Comparison of ENCODE assay signal across 23 cellular contexts in genomic region chr14:99581960-99582359, GRCh38. TPM values are rescaled to one million over a fixed set of nuclear protein-coding genes. Genes with fewer than 3 reads are reported as not detected.
DNase-seq lines count a peak whose midpoint lies in the region; ATAC-seq, FAIRE-seq and TF ChIP-seq lines count a peak whose summit lies in the region.
"Had no signal": no experiment of that assay in that cellular context is flagged by ENCODE, and none has a peak within 500 bp of the region (broad histone marks: within the 10 kb centered on the region; RNA-seq: fewer than 3 reads in every experiment).

No MANE protein-coding gene starts in this region.

- no CpG with 5 or more reads among the region's 11 CpGs for WGBS in neuronal stem cell (ENCODE audit: extremely low coverage in 2 of 2, insufficient read length in 2 of 2, insufficient replicate concordance in 1 of 2), 2 donors

- H2BK12ac ChIP-seq in neuronal stem cell (ENCODE audit: low read length): peak overlapping the region; percentile 47

- H3K4me1 ChIP-seq in breast epithelium (peaks cover under 1 to 4% of the 10 kb centered on the region in 2 donors), neuronal stem cell (ENCODE audit: control insufficient read depth in 2 of 2, insufficient read depth in 1 of 2, low read depth in 1 of 2, low read length in 2 of 2) (peaks cover 26 to 29% of the 10 kb centered on the region in 2 donors)

- no peak overlapping the region for H3K23ac ChIP-seq in neuronal stem cell (ENCODE audit: low read depth, low read length, poor library complexity)

- ATAC-seq in activated naive CD8-positive, alpha-beta T cell treated with anti-CD3 and anti-CD28 coated beads, Interleukin-2, amount 50 U/mL, for 24 hours: no peak

- POLR2A ChIA-PET in MCF 10A (lab: Yijun Ruan, JAX): no interaction called here

- BruUV-seq in MCF 10A (replicated peaks; lab: Mats Ljungman, UMichigan): no TSS peak

- TF ChIP-seq POLR2A in breast epithelium (IDR thresholded peaks at IDR 0.05): no peak

- no peaks in the 10 kb centered on the region for H3K27me3 ChIP-seq in breast epithelium
- no peaks in the 10 kb centered on the region for H3K27me3 ChIP-seq in bronchial epithelial cell (ENCODE audit: control insufficient read depth, insufficient read depth, low read length)
- peaks cover 0 to 2% (median 0%) of the 10 kb centered on the region in 3 experiments for H3K27me3 ChIP-seq in neuronal stem cell (ENCODE audit: control insufficient read depth in 3 of 3, insufficient read depth in 3 of 3, low read depth in 1 of 3, low read length in 3 of 3)
- H3K27me3 ChIP-seq: MG63 had no signal

- peak overlapping the region; percentile 4 for H2BK120ac ChIP-seq in neuronal stem cell (ENCODE audit: low read depth, low read length)

- no peak overlapping the region for H3K4me2 ChIP-seq in neuronal stem cell (ENCODE audit: insufficient read depth, low read length, poor library complexity, severe bottlenecking)
- H3K4me2 ChIP-seq: GM23338 had no signal

- no peak overlapping the region for H2AFZ ChIP-seq in neuronal stem cell (ENCODE audit: low read length)
- H2AFZ ChIP-seq: GM23338 had no signal

- H3K27ac ChIP-seq in breast epithelium (peak overlapping the region; percentile 1 to 89), neuronal stem cell (replicated peaks; ENCODE audit: low read length) (no peak overlapping the region)
- H3K27ac ChIP-seq: 22Rv1 had no signal

- peak overlapping the region; percentile 86 for H3K18ac ChIP-seq in neuronal stem cell (ENCODE audit: low read length)

- H3K36me3 Mint-ChIP-seq in MCF 10A (ENCODE audit: insufficient read depth, unreplicated experiment): peaks cover 9% of the 10 kb centered on the region
- H3K36me3 Mint-ChIP-seq in activated naive CD8-positive, alpha-beta T cell treated with anti-CD3 and anti-CD28 coated beads, Interleukin-2, amount 50 U/mL, for 24 hours (ENCODE audit: low read depth): no peaks in the 10 kb centered on the region

- H3K14ac ChIP-seq in neuronal stem cell (ENCODE audit: low read length): no peak overlapping the region

- CTCF ChIA-PET in MCF 10A (lab: Yijun Ruan, JAX): no interaction called here

- H3K36me3 ChIP-seq in breast epithelium: no peaks in the 10 kb centered on the region
- H3K36me3 ChIP-seq in bronchial epithelial cell (ENCODE audit: control insufficient read depth, insufficient read depth, low read length): no peaks in the 10 kb centered on the region
- peaks cover 0 to 3% of the 10 kb centered on the region in 2 donors for H3K36me3 ChIP-seq in neuronal stem cell (replicated peaks in 1 of 2; ENCODE audit: control insufficient read depth in 2 of 2, insufficient read depth in 2 of 2, low read length in 2 of 2)
- H3K36me3 ChIP-seq: MG63 had no signal

- no peak overlapping the region for H3K4me3 Mint-ChIP-seq in MCF 10A (ENCODE audit: unreplicated experiment)
- H3K4me3 Mint-ChIP-seq in activated naive CD8-positive, alpha-beta T cell treated with anti-CD3 and anti-CD28 coated beads, Interleukin-2, amount 50 U/mL, for 24 hours: no peak overlapping the region
- H3K4me3 Mint-ChIP-seq: CD8-positive, alpha-beta memory T cell; GM23338 had no signal

- peaks cover 2% of the 10 kb centered on the region for H3K79me1 ChIP-seq in neuronal stem cell (ENCODE audit: low read depth, low read length)

- FAIRE-seq in bronchial epithelial cell (lab: Jason Lieb, UNC): peak; percentile 73
- FAIRE-seq: G401.6, GM12892, GM18507 had no signal

- H2AK5ac ChIP-seq in neuronal stem cell (ENCODE audit: low read depth, low read length): peak overlapping the region; percentile 30

- DNase-seq in breast epithelium (ENCODE audit: low spot score in 2 of 2) (no peak), MCF 10A (ENCODE audit: unreplicated experiment) (no peak), bronchial epithelial cell (ENCODE audit: low read depth) (no peak), neuronal stem cell (ENCODE audit: low spot score) (no peak)
- DNase-seq in activated naive CD8-positive, alpha-beta T cell treated with anti-CD3 and anti-CD28 coated beads, Interleukin-2, amount 50 U/mL, for 24 hours: no peak
- DNase-seq in activated CD4-positive, CD25-positive, alpha-beta regulatory T cell treated with anti-CD3 and anti-CD28 coated beads, Interleukin-2, amount 50 U/mL, for 72 hours: no peak
- no peak for DNase-seq in activated CD4-positive, alpha-beta T cell treated with anti-CD3 and anti-CD28 coated beads for 48 hours
- DNase-seq in stimulated activated CD4-positive, alpha-beta T cell treated with anti-CD3 and anti-CD28 coated beads, Interleukin-12 subunit alpha, Interleukin-12 subunit beta, amount 100 ng/mL, for 4 hours: no peak
- DNase-seq: CD8-positive, alpha-beta memory T cell; HCEC 1CT; Karpas-422; MG63; NCI-H1417; NCI-H1694 treated with DMSO at 0.1 percent for 48 hours; NCI-H2081 treated with DMSO at 0.1 percent for 48 hours; NCI-H2171 treated with DMSO at 0.1 percent for 48 hours; NCI-H526; Right ventricle myocardium superior had no signal

- H3K4me3 ChIP-seq in breast epithelium (no peak overlapping the region), bronchial epithelial cell (ENCODE audit: low read depth, low read length) (no peak overlapping the region), neuronal stem cell (ENCODE audit: low read length in 2 of 2) (no peak overlapping the region)
- H3K4me3 ChIP-seq: GM23338, MG63 had no signal

- H4K8ac ChIP-seq in neuronal stem cell (ENCODE audit: low read depth, low read length): no peak overlapping the region

- H3K4ac ChIP-seq in neuronal stem cell (ENCODE audit: low read length): no peak overlapping the region

- H3K27me3 Mint-ChIP-seq in MCF 10A (ENCODE audit: insufficient read depth, unreplicated experiment): no peaks in the 10 kb centered on the region
- no peaks in the 10 kb centered on the region for H3K27me3 Mint-ChIP-seq in activated naive CD8-positive, alpha-beta T cell treated with anti-CD3 and anti-CD28 coated beads, Interleukin-2, amount 50 U/mL, for 24 hours

- intact Hi-C loops in breast epithelium (cut with DNase I; ENCODE audit: low total_unique reads): no loop called here
- intact Hi-C loops in MCF 10A (cut with micrococcal nuclease): no loop called here

- H3K9me3 Mint-ChIP-seq in MCF 10A (ENCODE audit: unreplicated experiment): no peaks in the 10 kb centered on the region
- H3K9me3 Mint-ChIP-seq in activated naive CD8-positive, alpha-beta T cell treated with anti-CD3 and anti-CD28 coated beads, Interleukin-2, amount 50 U/mL, for 24 hours: no peaks in the 10 kb centered on the region
- H3K9me3 Mint-ChIP-seq: CD8-positive, alpha-beta memory T cell; GM23338 had no signal

- H2BK5ac ChIP-seq in neuronal stem cell (ENCODE audit: low read length): no peak overlapping the region

- H2BK15ac ChIP-seq in neuronal stem cell (ENCODE audit: low read length): no peak overlapping the region

- H3K9ac ChIP-seq in neuronal stem cell (ENCODE audit: low read depth, low read length, poor library complexity): no peak overlapping the region

- no peaks in the 10 kb centered on the region for H3K9me3 ChIP-seq in breast epithelium
- no peaks in the 10 kb centered on the region for H3K9me3 ChIP-seq in neuronal stem cell (replicated peaks in 1 of 2; ENCODE audit: control insufficient read depth in 2 of 2, insufficient read depth in 1 of 2, low read depth in 1 of 2, low read length in 2 of 2)
- H3K9me3 ChIP-seq: MG63 had no signal

- no peak overlapping the region for H4K91ac ChIP-seq in neuronal stem cell (ENCODE audit: low read depth, low read length, poor library complexity)

- H3K4me1 Mint-ChIP-seq in MCF 10A (ENCODE audit: insufficient read depth, unreplicated experiment): peaks cover 34% of the 10 kb centered on the region
- H3K4me1 Mint-ChIP-seq in activated naive CD8-positive, alpha-beta T cell treated with anti-CD3 and anti-CD28 coated beads, Interleukin-2, amount 50 U/mL, for 24 hours: no peaks in the 10 kb centered on the region

- TF ChIP-seq CTCF in breast epithelium (IDR thresholded peaks at IDR 0.05) (no peak), MCF 10A (IDR thresholded peaks at IDR 0.05; ENCODE audit: unreplicated experiment) (no peak), bronchial epithelial cell (IDR thresholded peaks at IDR 0.05; ENCODE audit: insufficient read depth, low read length, severe bottlenecking) (no peak)

- no peak overlapping the region for H3K27ac Mint-ChIP-seq in MCF 10A (ENCODE audit: low read depth, unreplicated experiment)
- no peak overlapping the region for H3K27ac Mint-ChIP-seq in activated naive CD8-positive, alpha-beta T cell treated with anti-CD3 and anti-CD28 coated beads, Interleukin-2, amount 50 U/mL, for 24 hours
- H3K27ac Mint-ChIP-seq: CD8-positive, alpha-beta memory T cell; GM23338 had no signal

RNA-seq across cellular contexts. Expression of gene CCDC85C, which starts 22.0 kb away (rescaled TPM):
- total RNA-seq in breast epithelium: 1 to 10 TPM; 1.3 to 8.3 (median 4.3) TPM
- total RNA-seq in MCF 10A (2022): 19.1 and 29.9 TPM in 2 replicates
- 24.8 and 26.6 TPM in 2 replicates for total RNA-seq in bronchial epithelial cell
- polyA plus RNA-seq in neuronal stem cell (2013, experiment 1 of 2): 22.3 TPM
- 22.5 TPM for polyA plus RNA-seq in neuronal stem cell (2013, experiment 2 of 2)
